18 cellular contexts compared by ENCODE assay signal in the genomic region with DNA sequence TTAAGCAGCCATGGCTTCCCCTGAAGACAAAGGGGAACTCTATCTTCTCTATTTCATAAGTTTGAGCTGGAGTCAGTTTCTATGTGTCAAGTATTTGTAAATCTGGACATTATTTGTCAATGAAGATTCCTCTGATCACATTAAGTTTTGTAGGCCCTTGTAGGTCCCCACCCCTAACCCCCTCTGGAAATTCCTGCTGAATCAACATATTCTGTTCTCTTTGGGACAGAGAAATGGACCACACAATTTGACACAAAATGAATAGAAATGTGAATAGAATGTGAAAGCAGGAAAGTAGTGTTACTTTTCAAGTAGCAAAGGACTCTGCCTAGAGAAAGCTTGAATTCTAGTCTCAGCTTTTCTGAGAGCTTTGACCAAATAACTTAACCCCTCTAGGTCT.
"Had no signal": no experiment of that assay in that cellular context is flagged by ENCODE, and none has a peak within 500 bp of the region (broad histone marks: within the 10 kb centered on the region; RNA-seq: fewer than 3 reads in every experiment).

No MANE protein-coding gene starts in this region.

- H3K4me1 Mint-ChIP-seq: naive thymus-derived CD8-positive, alpha-beta T cell had no signal

- H3K9me3 ChIP-seq: ascending aorta, left lung, neutrophil, suprapubic skin had no signal

- H3K4me3 ChIP-seq: ascending aorta, left lung, suprapubic skin had no signal

- H3K4me3 Mint-ChIP-seq: activated CD4-positive, alpha-beta T cell treated with anti-CD3 and anti-CD28 coated beads, Interleukin-2, amount 10 ng/mL, durations not matched to agents 7 days and 5 days; activated naive CD4-positive, alpha-beta T cell treated with anti-CD3 and anti-CD28 coated beads, Interleukin-2, amount 10 ng/mL, durations not matched to agents 7 days and 5 days; memory B cell; naive thymus-derived CD8-positive, alpha-beta T cell; T-helper 2 cell treated with Interferon-gamma antibody and Interleukin-4, amounts not matched to agents 5 μg/mL and 100 μg/mL, for 36 hours; type B pancreatic cell had no signal

- H3K27me3 Mint-ChIP-seq: activated CD4-positive, alpha-beta T cell treated with anti-CD3 and anti-CD28 coated beads, Interleukin-2, amount 10 ng/mL, durations not matched to agents 7 days and 5 days; activated naive CD4-positive, alpha-beta T cell treated with anti-CD3 and anti-CD28 coated beads, Interleukin-2, amount 10 ng/mL, durations not matched to agents 7 days and 5 days; memory B cell; naive thymus-derived CD8-positive, alpha-beta T cell; progenitor cell of endocrine pancreas; type B pancreatic cell had no signal

- H3K27me3 ChIP-seq: ascending aorta, left lung, neutrophil, suprapubic skin had no signal

- H3K36me3 Mint-ChIP-seq: memory B cell; naive thymus-derived CD8-positive, alpha-beta T cell; type B pancreatic cell had no signal

- H3K36me3 ChIP-seq: ascending aorta, left lung, neutrophil, suprapubic skin had no signal

- H3K27ac ChIP-seq: ascending aorta, left lung, neutrophil, suprapubic skin had no signal

- H3K27ac Mint-ChIP-seq: activated naive CD4-positive, alpha-beta T cell treated with anti-CD3 and anti-CD28 coated beads, Interleukin-2, amount 10 ng/mL, durations not matched to agents 7 days and 5 days; memory B cell; naive thymus-derived CD8-positive, alpha-beta T cell; progenitor cell of endocrine pancreas; T-helper 2 cell treated with Interferon-gamma antibody and Interleukin-4, amounts not matched to agents 5 μg/mL and 100 μg/mL, for 36 hours; type B pancreatic cell had no signal

- H3K4me1 ChIP-seq: ascending aorta, left lung had no signal

- H3K9me3 Mint-ChIP-seq: activated naive CD4-positive, alpha-beta T cell treated with anti-CD3 and anti-CD28 coated beads, Interleukin-2, amount 10 ng/mL, durations not matched to agents 7 days and 5 days; memory B cell; naive thymus-derived CD8-positive, alpha-beta T cell; T-helper 2 cell treated with Interferon-gamma antibody and Interleukin-4, amounts not matched to agents 5 μg/mL and 100 μg/mL, for 36 hours; type B pancreatic cell had no signal

- ATAC-seq: left lung; naive thymus-derived CD8-positive, alpha-beta T cell; stimulated activated naive CD8-positive, alpha-beta T cell treated with anti-CD3 and anti-CD28 coated beads, Interleukin-15, Interleukin-2, amounts not matched to agents 100 U/mL and 50 U/mL, for 24 hours had no signal

- DNase-seq: activated CD4-positive, alpha-beta T cell treated with anti-CD3 and anti-CD28 coated beads, Interleukin-2, amount 10 ng/mL, durations not matched to agents 7 days and 5 days; activated CD8-positive, alpha-beta memory T cell treated with anti-CD3 and anti-CD28 coated beads for 24 hours; activated naive CD4-positive, alpha-beta T cell treated with anti-CD3 and anti-CD28 coated beads, Interleukin-2, amount 10 ng/mL, durations not matched to agents 7 days and 5 days; erythroblast; islet precursor cell; left lung; naive thymus-derived CD8-positive, alpha-beta T cell; right cardiac atrium; small intestine; stimulated activated CD4-positive, alpha-beta T cell treated with anti-CD3 and anti-CD28 coated beads, Interleukin-4, amount 100 ng/mL, for 24 hours; stimulated activated naive CD8-positive, alpha-beta T cell treated with anti-CD3 and anti-CD28 coated beads, Interleukin-15, Interleukin-2, amounts not matched to agents 100 U/mL and 50 U/mL, for 24 hours had no signal
